In the genomic region with DNA sequence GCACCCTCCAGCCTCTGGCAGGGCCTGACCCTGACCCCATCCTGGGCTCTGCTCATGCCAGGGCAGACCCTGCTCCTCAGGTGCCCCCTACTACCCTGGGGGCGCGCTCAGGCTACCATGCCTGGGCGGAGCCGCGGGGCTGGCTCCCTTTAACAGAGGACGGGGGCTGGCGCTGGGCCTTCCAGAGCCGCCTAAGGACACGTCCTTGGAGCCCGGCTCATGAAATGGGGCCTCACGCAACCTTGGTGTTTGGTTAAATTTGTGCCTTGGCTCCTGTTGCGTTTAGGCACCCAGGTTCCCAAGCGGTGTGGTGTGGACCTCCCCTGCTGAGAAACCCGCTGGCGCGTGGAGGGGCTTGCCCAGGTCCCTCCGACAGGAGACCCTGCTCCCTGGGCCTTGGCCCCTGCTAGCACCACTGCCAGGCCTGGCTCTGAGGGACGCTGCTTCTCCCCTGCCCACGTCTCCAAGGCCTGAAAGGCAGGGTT, we compare ENCODE assay signal across 13 cellular contexts.
"Had no signal": no experiment of that assay in that cellular context is flagged by ENCODE, and none has a peak within 500 bp of the region (broad histone marks: within the 10 kb centered on the region; RNA-seq: fewer than 3 reads in every experiment).

No MANE protein-coding gene starts in this region.

- H3K27ac ChIP-seq: ascending aorta, foreskin keratinocyte, tibial artery, vagina had no signal

- ATAC-seq: foreskin keratinocyte, pancreas had no signal

- H3K27me3 ChIP-seq: ascending aorta, foreskin keratinocyte, pancreas, tibial artery, vagina had no signal

- H3K4me3 Mint-ChIP-seq: memory B cell; nephron progenitor cell; T-helper 2 cell treated with Interferon-gamma antibody and Interleukin-4, amounts not matched to agents 5 μg/mL and 100 μg/mL, for 36 hours had no signal

- H3K4me3 ChIP-seq: ascending aorta, pancreas, skin epidermis, tibial artery, vagina had no signal

- DNase-seq: activated CD4-positive, alpha-beta T cell treated with anti-CD3 and anti-CD28 coated beads, Interleukin-2, amount 50 U/mL, for 48 hours; activated CD4-positive, CD25-positive, alpha-beta regulatory T cell treated with anti-CD3 and anti-CD28 coated beads, Interleukin-2, amount 50 U/mL, for 72 hours; activated naive CD4-positive, alpha-beta T cell; foreskin keratinocyte; nephron progenitor cell; retina; tibial artery had no signal

- H3K27me3 Mint-ChIP-seq: memory B cell had no signal

- H3K9me3 ChIP-seq: ascending aorta, pancreas, tibial artery, vagina had no signal

- H3K9me3 Mint-ChIP-seq: memory B cell; nephron progenitor cell; T-helper 2 cell treated with Interferon-gamma antibody and Interleukin-4, amounts not matched to agents 5 μg/mL and 100 μg/mL, for 36 hours had no signal

- H3K27ac Mint-ChIP-seq: memory B cell; nephron progenitor cell; T-helper 2 cell treated with Interferon-gamma antibody and Interleukin-4, amounts not matched to agents 5 μg/mL and 100 μg/mL, for 36 hours had no signal
